In the genomic region with DNA sequence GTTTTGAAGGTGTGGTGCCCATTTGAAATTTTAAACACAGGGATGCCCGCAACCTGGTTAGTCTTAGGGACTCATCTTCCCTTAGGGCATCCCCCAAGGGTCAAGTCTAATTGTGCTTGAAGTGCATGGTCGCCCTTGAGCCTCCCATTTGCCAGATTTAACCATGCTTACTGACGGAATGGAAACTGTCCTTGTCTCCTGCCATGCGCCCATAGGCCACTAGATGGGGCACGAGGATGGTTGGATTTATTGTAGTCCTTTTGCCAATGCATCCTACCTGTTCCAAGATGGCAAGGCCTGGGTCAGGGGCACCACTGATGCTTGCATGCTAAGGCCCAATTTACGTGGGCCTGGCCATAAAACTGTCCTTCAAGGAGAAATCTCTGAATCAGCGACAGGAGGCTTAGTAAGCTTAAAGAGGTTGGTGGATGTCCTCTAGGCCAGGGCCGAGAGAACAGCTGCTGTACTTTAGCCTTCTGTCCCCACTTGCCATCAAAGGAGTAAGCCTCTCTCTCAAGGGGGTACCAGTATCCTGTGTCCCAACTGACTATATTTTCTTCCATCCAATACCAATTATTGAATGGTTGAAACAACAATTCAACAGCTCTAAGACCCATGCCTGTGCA, we compare ENCODE assay signal across 9 cellular contexts.
DNase-seq lines count a peak whose midpoint lies in the region; ATAC-seq, FAIRE-seq and TF ChIP-seq lines count a peak whose summit lies in the region.
"Had no signal": no experiment of that assay in that cellular context is flagged by ENCODE, and none has a peak within 500 bp of the region (broad histone marks: within the 10 kb centered on the region; RNA-seq: fewer than 3 reads in every experiment).

No MANE protein-coding gene starts in this region.

- no peaks in the 10 kb centered on the region for H3F3A ChIP-seq in OCI-LY1 (ENCODE audit: insufficient read depth, low read length)

- ATAC-seq in GM19452 (IDR thresholded peaks at IDR 0.05; ENCODE audit: unreplicated experiment) (peak; percentile 87), HG03354 (IDR thresholded peaks at IDR 0.05; ENCODE audit: poor library complexity, severe bottlenecking, unreplicated experiment) (peak; percentile 93)

- H3K9ac ChIP-seq in OCI-LY1 (ENCODE audit: low read length) = no peak overlapping the region
- no peak overlapping the region for H3K9ac ChIP-seq in liver (ENCODE audit: low read depth in 1 of 2, low read length in 2 of 2)

- TF ChIP-seq POLR2A in uterus (IDR thresholded peaks at IDR 0.05) = no peak

- intact Hi-C loops in uterus (cut with DNase I; ENCODE audit: low total_unique reads) = no loop called here

- no peak overlapping the region for H2AFZ ChIP-seq in OCI-LY1 (ENCODE audit: low read length)

- WGBS in liver = 40% methylated on average over 8 of the region's 8 CpGs

- no peaks in the 10 kb centered on the region for H3K4me1 ChIP-seq in OCI-LY1 (ENCODE audit: insufficient read depth, low read length, severe bottlenecking)
- H3K4me1 ChIP-seq in liver (ENCODE audit: control insufficient read depth in 4 of 4, insufficient read depth in 4 of 4, low read length in 3 of 4) = no peaks in the 10 kb centered on the region
- H3K4me1 ChIP-seq in uterus = no peaks in the 10 kb centered on the region

- H3K9me2 ChIP-seq in OCI-LY1 (ENCODE audit: low read depth, low read length) = no peaks in the 10 kb centered on the region

- H3K4me2 ChIP-seq in OCI-LY1 (ENCODE audit: low read length) = no peak overlapping the region

- DNase-seq in NCI-H2196 (lab: John Stamatoyannopoulos, UW; ENCODE audit: unreplicated experiment) (peak; percentile 53), NCI-H2196 treated with DMSO at 0.1 percent for 48 hours (lab: John Stamatoyannopoulos, UW; ENCODE audit: unreplicated experiment) (no peak), bronchial epithelial cell (ENCODE audit: low read depth) (peak; percentile 33), uterus (peak in 1 of 2 donors; percentile 33)

- H3K27ac ChIP-seq in OCI-LY1 (ENCODE audit: low read depth, low read length, poor library complexity, severe bottlenecking) (no peak overlapping the region), liver (ENCODE audit: low read depth in 1 of 2, low read length in 2 of 2) (no peak overlapping the region), uterus (no peak overlapping the region)

- H3K4me3 ChIP-seq in OCI-LY1 (ENCODE audit: low read depth, low read length, poor library complexity, severe bottlenecking) (no peak overlapping the region), bronchial epithelial cell (ENCODE audit: low read depth, low read length) (no peak overlapping the region), liver (ENCODE audit: low read depth in 1 of 3, low read length in 3 of 3) (no peak overlapping the region), uterus (no peak overlapping the region)

- H3K9me3 ChIP-seq in OCI-LY1 (ENCODE audit: low read length) (no peaks in the 10 kb centered on the region), liver (ENCODE audit: control insufficient read depth in 4 of 4, low read length in 3 of 4) (no peaks in the 10 kb centered on the region), uterus (no peaks in the 10 kb centered on the region)

- peak; percentile 93 for FAIRE-seq in bronchial epithelial cell (lab: Jason Lieb, UNC)
- FAIRE-seq: colon had no signal

- TF ChIP-seq CTCF in OCI-LY1 (IDR thresholded peaks at IDR 0.05; ENCODE audit: low read length) (peak; percentile 89), bronchial epithelial cell (IDR thresholded peaks at IDR 0.05; ENCODE audit: insufficient read depth, low read length, severe bottlenecking) (peak; percentile 83), liver (IDR thresholded peaks at IDR 0.05; ENCODE audit: low read depth, low read length, missing input control) (peak; percentile 68), uterus (IDR thresholded peaks at IDR 0.05) (peak; percentile 29 to 53 (median 46))

- H4K20me1 ChIP-seq in OCI-LY1 (ENCODE audit: insufficient read depth, low read length) = no peaks in the 10 kb centered on the region

- H3K36me3 ChIP-seq in OCI-LY1 (ENCODE audit: insufficient read depth, low read length) (no peaks in the 10 kb centered on the region), bronchial epithelial cell (ENCODE audit: control insufficient read depth, insufficient read depth, low read length) (no peaks in the 10 kb centered on the region), liver (ENCODE audit: control insufficient read depth in 4 of 4, insufficient read depth in 3 of 4, low read depth in 1 of 4, low read length in 3 of 4) (no peaks in the 10 kb centered on the region), uterus (no peaks in the 10 kb centered on the region)

- no peaks in the 10 kb centered on the region for H3K79me2 ChIP-seq in OCI-LY1 (ENCODE audit: insufficient read depth, low read length)

- H3K27me3 ChIP-seq in OCI-LY1 (ENCODE audit: insufficient read depth, low read length) (no peaks in the 10 kb centered on the region), bronchial epithelial cell (ENCODE audit: control insufficient read depth, insufficient read depth, low read length) (no peaks in the 10 kb centered on the region), liver (ENCODE audit: control insufficient read depth in 4 of 4, insufficient read depth in 4 of 4, low read length in 3 of 4) (no peaks in the 10 kb centered on the region), uterus (no peaks in the 10 kb centered on the region)

- TF ChIP-seq RAD21 in liver (IDR thresholded peaks at IDR 0.05) = peak; percentile 76 to 83

TF ChIP-seq in liver, 16 proteins besides CTCF, POLR2A, EP300 and RAD21:
- TF ChIP-seq YY1 (IDR thresholded peaks at IDR 0.05) (no peak), TAF1 (conservative IDR thresholded peaks at IDR 0.05) (no peak), RXRA (IDR thresholded peaks at IDR 0.05) (no peak), FOXA2 (IDR thresholded peaks at IDR 0.05) (no peak), HNF4G (IDR thresholded peaks at IDR 0.05) (no peak), JUND (IDR thresholded peaks at IDR 0.05) (no peak), NR2F2 (IDR thresholded peaks at IDR 0.05) (no peak), SP1 (IDR thresholded peaks at IDR 0.05) (no peak), GABPA (IDR thresholded peaks at IDR 0.05 in 1 of 2, conservative IDR thresholded peaks at IDR 0.05 in 1 of 2) (no peak), FOXA1 (IDR thresholded peaks at IDR 0.05) (no peak), HNF4A (conservative IDR thresholded peaks at IDR 0.05) (no peak), EGR1 (IDR thresholded peaks at IDR 0.05; ENCODE audit: low read depth in 2 of 2) (no peak)
- TF ChIP-seq, protein P1, sequence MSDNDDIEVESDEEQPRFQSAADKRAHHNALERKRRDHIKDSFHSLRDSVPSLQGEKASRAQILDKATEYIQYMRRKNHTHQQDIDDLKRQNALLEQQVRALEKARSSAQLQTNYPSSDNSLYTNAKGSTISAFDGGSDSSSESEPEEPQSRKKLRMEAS (IDR thresholded peaks at IDR 0.05) = no peak
- TF ChIP-seq, protein P2, sequence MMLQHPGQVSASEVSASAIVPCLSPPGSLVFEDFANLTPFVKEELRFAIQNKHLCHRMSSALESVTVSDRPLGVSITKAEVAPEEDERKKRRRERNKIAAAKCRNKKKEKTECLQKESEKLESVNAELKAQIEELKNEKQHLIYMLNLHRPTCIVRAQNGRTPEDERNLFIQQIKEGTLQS (IDR thresholded peaks at IDR 0.05) = no peak
- TF ChIP-seq, protein P3, sequence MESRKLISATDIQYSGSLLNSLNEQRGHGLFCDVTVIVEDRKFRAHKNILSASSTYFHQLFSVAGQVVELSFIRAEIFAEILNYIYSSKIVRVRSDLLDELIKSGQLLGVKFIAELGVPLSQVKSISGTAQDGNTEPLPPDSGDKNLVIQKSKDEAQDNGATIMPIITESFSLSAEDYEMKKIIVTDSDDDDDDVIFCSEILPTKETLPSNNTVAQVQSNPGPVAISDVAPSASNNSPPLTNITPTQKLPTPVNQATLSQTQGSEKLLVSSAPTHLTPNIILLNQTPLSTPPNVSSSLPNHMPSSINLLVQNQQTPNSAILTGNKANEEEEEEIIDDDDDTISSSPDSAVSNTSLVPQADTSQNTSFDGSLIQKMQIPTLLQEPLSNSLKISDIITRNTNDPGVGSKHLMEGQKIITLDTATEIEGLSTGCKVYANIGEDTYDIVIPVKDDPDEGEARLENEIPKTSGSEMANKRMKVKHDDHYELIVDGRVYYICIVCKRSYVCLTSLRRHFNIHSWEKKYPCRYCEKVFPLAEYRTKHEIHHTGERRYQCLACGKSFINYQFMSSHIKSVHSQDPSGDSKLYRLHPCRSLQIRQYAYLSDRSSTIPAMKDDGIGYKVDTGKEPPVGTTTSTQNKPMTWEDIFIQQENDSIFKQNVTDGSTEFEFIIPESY (IDR thresholded peaks at IDR 0.05) = no peak
- TF ChIP-seq, protein P4, sequence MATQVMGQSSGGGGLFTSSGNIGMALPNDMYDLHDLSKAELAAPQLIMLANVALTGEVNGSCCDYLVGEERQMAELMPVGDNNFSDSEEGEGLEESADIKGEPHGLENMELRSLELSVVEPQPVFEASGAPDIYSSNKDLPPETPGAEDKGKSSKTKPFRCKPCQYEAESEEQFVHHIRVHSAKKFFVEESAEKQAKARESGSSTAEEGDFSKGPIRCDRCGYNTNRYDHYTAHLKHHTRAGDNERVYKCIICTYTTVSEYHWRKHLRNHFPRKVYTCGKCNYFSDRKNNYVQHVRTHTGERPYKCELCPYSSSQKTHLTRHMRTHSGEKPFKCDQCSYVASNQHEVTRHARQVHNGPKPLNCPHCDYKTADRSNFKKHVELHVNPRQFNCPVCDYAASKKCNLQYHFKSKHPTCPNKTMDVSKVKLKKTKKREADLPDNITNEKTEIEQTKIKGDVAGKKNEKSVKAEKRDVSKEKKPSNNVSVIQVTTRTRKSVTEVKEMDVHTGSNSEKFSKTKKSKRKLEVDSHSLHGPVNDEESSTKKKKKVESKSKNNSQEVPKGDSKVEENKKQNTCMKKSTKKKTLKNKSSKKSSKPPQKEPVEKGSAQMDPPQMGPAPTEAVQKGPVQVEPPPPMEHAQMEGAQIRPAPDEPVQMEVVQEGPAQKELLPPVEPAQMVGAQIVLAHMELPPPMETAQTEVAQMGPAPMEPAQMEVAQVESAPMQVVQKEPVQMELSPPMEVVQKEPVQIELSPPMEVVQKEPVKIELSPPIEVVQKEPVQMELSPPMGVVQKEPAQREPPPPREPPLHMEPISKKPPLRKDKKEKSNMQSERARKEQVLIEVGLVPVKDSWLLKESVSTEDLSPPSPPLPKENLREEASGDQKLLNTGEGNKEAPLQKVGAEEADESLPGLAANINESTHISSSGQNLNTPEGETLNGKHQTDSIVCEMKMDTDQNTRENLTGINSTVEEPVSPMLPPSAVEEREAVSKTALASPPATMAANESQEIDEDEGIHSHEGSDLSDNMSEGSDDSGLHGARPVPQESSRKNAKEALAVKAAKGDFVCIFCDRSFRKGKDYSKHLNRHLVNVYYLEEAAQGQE (IDR thresholded peaks at IDR 0.05) = no peak
